In the genomic region with DNA sequence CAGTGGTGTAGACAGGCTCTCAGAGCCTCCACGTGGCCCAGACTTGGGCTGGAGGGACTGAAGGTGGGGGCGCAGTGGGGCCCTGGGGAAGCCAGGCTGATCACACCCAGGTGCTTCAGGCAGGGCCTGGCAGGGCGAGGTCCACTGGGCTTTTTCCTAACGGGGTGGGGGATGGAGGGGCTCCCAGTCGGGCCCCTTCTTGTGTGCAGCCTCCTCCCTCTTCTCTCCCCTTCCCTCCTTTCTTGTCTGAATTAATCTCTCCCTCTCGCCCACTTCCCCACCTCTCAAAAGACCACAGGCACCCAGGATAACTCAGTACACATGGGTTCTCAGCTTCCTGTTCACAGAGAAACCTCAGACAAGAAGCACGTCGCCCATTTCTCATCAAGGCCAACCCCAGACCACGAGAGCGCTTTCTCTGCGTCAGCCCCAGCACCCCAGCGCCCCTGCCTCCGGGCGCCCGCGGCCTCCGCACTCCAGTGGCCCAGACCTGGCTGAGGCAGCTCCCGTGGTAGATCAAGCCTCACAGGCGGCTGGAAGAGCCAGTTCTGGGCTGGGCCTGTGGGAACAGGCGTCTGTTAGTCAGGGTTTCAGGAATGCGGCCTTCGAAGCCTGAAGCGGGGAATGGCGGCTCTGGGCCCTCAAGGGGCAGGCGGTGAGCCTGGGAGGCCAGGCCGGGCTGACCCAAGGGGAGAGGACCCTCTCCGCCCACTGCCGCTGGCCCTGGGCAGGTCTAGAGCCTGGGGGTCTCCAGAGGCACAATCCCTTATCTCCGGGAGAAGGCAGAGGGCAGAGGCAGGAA, we compare ENCODE assay signal across 8 cellular contexts. TPM values are rescaled to one million over a fixed set of nuclear protein-coding genes. Genes with fewer than 3 reads are reported as not detected.
A peak's percentile ranks its signal among the peaks of the same experiment; 100 is the strongest.
DNase-seq lines count a peak whose midpoint lies in the region; ATAC-seq and TF ChIP-seq lines count a peak whose summit lies in the region.

No MANE protein-coding gene starts in this region.

- H3K4me3 ChIP-seq in heart right ventricle (peak overlapping the region in 1 of 10 donors; percentile 24), choroid plexus epithelial cell (ENCODE audit: low read depth, low read length) (no peak overlapping the region), tibial artery (no peak overlapping the region), testis (peak overlapping the region in 1 of 2 donors; percentile 26)

- intact Hi-C loops in heart right ventricle (cut with DNase I) = loop anchor here in 3 of 10 donors (2.0 to 5.0 kb wide), 3 partner anchors 45 to 230 kb away; no protein-coding TSS in a partner anchor
- intact Hi-C loops in left ventricle myocardium superior (cut with micrococcal nuclease) = no loop called here
- intact Hi-C loops in tibial artery (cut with DNase I; ENCODE audit: low total_unique reads) = no loop called here
- intact Hi-C loops in testis (cut with DNase I; ENCODE audit: low total_unique reads) = no loop called here

- H3K36me3 ChIP-seq in heart right ventricle (no peaks in the 10 kb centered on the region), tibial artery (no peaks in the 10 kb centered on the region), testis (ENCODE audit: low read depth, missing control alignments) (no peaks in the 10 kb centered on the region)

- H3K27me3 ChIP-seq in heart right ventricle = no peaks in the 10 kb centered on the region
- no peaks in the 10 kb centered on the region for H3K27me3 ChIP-seq in tibial artery
- no peaks in the 10 kb centered on the region for H3K27me3 ChIP-seq in testis

- TF ChIP-seq POLR2A in testis (IDR thresholded peaks at IDR 0.05) = no peak

- H3K4me1 ChIP-seq in heart right ventricle (peaks cover 0 to 44% (median 20%) of the 10 kb centered on the region in 9 donors), tibial artery (peaks cover 0 to 25% (median 12%) of the 10 kb centered on the region in 4 donors), testis (peaks cover 21% of the 10 kb centered on the region)

- no peak for DNase-seq in heart right ventricle
- no peak for DNase-seq in left ventricle myocardium superior
- DNase-seq in activated CD4-positive, CD25-positive, alpha-beta regulatory T cell treated with anti-CD3 and anti-CD28 coated beads, Interleukin-2, amount 50 U/mL, for 72 hours = peak; percentile 70
- peak; percentile 87 for DNase-seq in choroid plexus epithelial cell (ENCODE audit: low read depth)
- peak; percentile 57 for DNase-seq in non-pigmented ciliary epithelial cell (ENCODE audit: low read depth)
- DNase-seq in tibial artery = no peak
- no peak for DNase-seq in NCI-H524 (lab: John Stamatoyannopoulos, UW)
- no peak for DNase-seq in testis

- peak in 3 of 8 donors; percentile 5 to 11 (median 6) for ATAC-seq in heart right ventricle
- no peak for ATAC-seq in left ventricle myocardium superior

- H3K27ac ChIP-seq in heart right ventricle = peak overlapping the region in 7 of 10 donors; percentile 12 to 92 (median 35)
- peak overlapping the region; percentile 11 to 50 for H3K27ac ChIP-seq in tibial artery
- peak overlapping the region in 1 of 2 donors; percentile 75 for H3K27ac ChIP-seq in testis

- WGBS in heart right ventricle, 2 donors = 75 to 78% methylated on average over 29 of the region's 29 CpGs
- WGBS in testis, 2 donors = 67 to 78% methylated on average over 15 to 29 of the region's 29 CpGs

- H3K9me3 ChIP-seq in heart right ventricle = no peaks in the 10 kb centered on the region
- H3K9me3 ChIP-seq in tibial artery = no peaks in the 10 kb centered on the region
- no peaks in the 10 kb centered on the region for H3K9me3 ChIP-seq in testis

- TF ChIP-seq CTCF in heart right ventricle (IDR thresholded peaks at IDR 0.05) = no peak
- no peak for TF ChIP-seq CTCF in choroid plexus epithelial cell (conservative IDR thresholded peaks at IDR 0.05; ENCODE audit: low read depth, low read length)
- TF ChIP-seq CTCF in tibial artery (IDR thresholded peaks at IDR 0.05) = no peak
- no peak for TF ChIP-seq CTCF in testis (IDR thresholded peaks at IDR 0.05)

RNA-seq across cellular contexts. Expression of a gene that starts 50.6 kb away (rescaled TPM):
- 10 to 100 TPM; 11.1 to 21.3 (median 15.1) TPM for total RNA-seq in heart right ventricle
- 10 to 100 TPM; 11.9 to 15.3 TPM for polyA plus RNA-seq in heart right ventricle
- 19.9 TPM for total RNA-seq in left ventricle myocardium superior
- total RNA-seq in testis = 10 to 100 TPM; 32.6 to 45.1 TPM
- polyA plus RNA-seq in testis (ENCODE audit: insufficient read depth, low read depth, low replicate concordance) = 16.0 TPM

Comparison
In these comparisons a context has a peak if more than half of its experiments do, and no peak if none do; other contexts are left out.
1. DNase-seq: peak in activated CD4-positive, CD25-positive, alpha-beta regulatory T cell treated with anti-CD3 and anti-CD28 coated beads, Interleukin-2, amount 50 U/mL, for 72 hours (single experiment), choroid plexus epithelial cell (single experiment) and non-pigmented ciliary epithelial cell (single experiment); none in heart right ventricle (0 of 2), left ventricle myocardium superior (single experiment), tibial artery (0 of 2), NCI-H524 (0 of 2) and testis (single experiment).